Comparison of ENCODE assay signal across 1 cellular context in genomic region chr11:46930089-46930488, GRCh38.
TF ChIP-seq lines count a peak whose summit lies in the region.

No MANE protein-coding gene starts in this region.

TF ChIP-seq in HepG2, 621 proteins besides CTCF, POLR2A, EP300 and RAD21:
- TF ChIP-seq ATRX (CRISPR knock-in tag; IDR thresholded peaks at IDR 0.05; ENCODE audit: borderline replicate concordance), result no peak
- no peak for TF ChIP-seq XBP1 (CRISPR knock-in tag; IDR thresholded peaks at IDR 0.05)
- no peak for TF ChIP-seq ZSCAN25 (CRISPR knock-in tag; IDR thresholded peaks at IDR 0.05)
- TF ChIP-seq NFYC (CRISPR knock-in tag; IDR thresholded peaks at IDR 0.05), result no peak
- no peak for TF ChIP-seq CBFB (CRISPR knock-in tag; IDR thresholded peaks at IDR 0.05)
- no peak for TF ChIP-seq ZBTB40 (IDR thresholded peaks at IDR 0.05)
- TF ChIP-seq ZBTB40 (CRISPR knock-in tag; IDR thresholded peaks at IDR 0.05), result no peak
- TF ChIP-seq ETV6 (CRISPR knock-in tag; conservative IDR thresholded peaks at IDR 0.05), result no peak
- TF ChIP-seq ZNF382 (CRISPR knock-in tag; IDR thresholded peaks at IDR 0.05; ENCODE audit: borderline replicate concordance), result no peak
- TF ChIP-seq MAFK (conservative IDR thresholded peaks at IDR 0.05 in 1 of 2, IDR thresholded peaks at IDR 0.05 in 1 of 2; ENCODE audit: low read length in 2 of 2), result peak in 1 of 2 experiments; percentile 40; a peak in 2 of 4 replicates
- TF ChIP-seq RFX1 (IDR thresholded peaks at IDR 0.05), result peak; percentile 41; the same call in 1 of the 2 replicates
- TF ChIP-seq ASH2L (IDR thresholded peaks at IDR 0.05; ENCODE audit: insufficient read length, low read depth, low read length), result no peak
- TF ChIP-seq ATM (IDR thresholded peaks at IDR 0.05; ENCODE audit: borderline replicate concordance), result no peak
- TF ChIP-seq ZBTB7A (CRISPR knock-in tag; IDR thresholded peaks at IDR 0.05), result no peak
- peak; percentile 25; the same call in 1 of the 2 replicates for TF ChIP-seq SAP130 (CRISPR knock-in tag; IDR thresholded peaks at IDR 0.05; ENCODE audit: low read depth)
- TF ChIP-seq ELF3 (CRISPR knock-in tag; IDR thresholded peaks at IDR 0.05), result peak; percentile 78
- TF ChIP-seq BRF2 (CRISPR knock-in tag; IDR thresholded peaks at IDR 0.05), result no peak
- TF ChIP-seq ZNF691 (CRISPR knock-in tag; IDR thresholded peaks at IDR 0.05; ENCODE audit: borderline replicate concordance, low read depth), result no peak
- no peak for TF ChIP-seq ZHX1 (CRISPR knock-in tag; IDR thresholded peaks at IDR 0.05; ENCODE audit: low read depth)
- no peak for TF ChIP-seq ZBTB43 (CRISPR knock-in tag; conservative IDR thresholded peaks at IDR 0.05)
- TF ChIP-seq RFX3 (CRISPR knock-in tag; IDR thresholded peaks at IDR 0.05), result peak; percentile 49; the same call in 1 of the 2 replicates
- TF ChIP-seq ZNF205 (CRISPR knock-in tag; IDR thresholded peaks at IDR 0.05), result no peak
- TF ChIP-seq PAWR (CRISPR knock-in tag; IDR thresholded peaks at IDR 0.05; ENCODE audit: borderline replicate concordance), result no peak
- TF ChIP-seq ZNF772 (CRISPR knock-in tag; IDR thresholded peaks at IDR 0.05), result no peak
- TF ChIP-seq FOSL2 (CRISPR knock-in tag; IDR thresholded peaks at IDR 0.05), result peak; percentile 62
- no peak for TF ChIP-seq ZNF331 (CRISPR knock-in tag; IDR thresholded peaks at IDR 0.05)
- no peak for TF ChIP-seq ZNF263 (CRISPR knock-in tag; IDR thresholded peaks at IDR 0.05)
- no peak for TF ChIP-seq ZC3H4 (CRISPR knock-in tag; IDR thresholded peaks at IDR 0.05; ENCODE audit: borderline replicate concordance)
- no peak for TF ChIP-seq ZNF777 (CRISPR knock-in tag; IDR thresholded peaks at IDR 0.05)
- TF ChIP-seq ELF4 (CRISPR knock-in tag; IDR thresholded peaks at IDR 0.05; ENCODE audit: borderline replicate concordance), result no peak
- no peak for TF ChIP-seq SATB2 (CRISPR knock-in tag; IDR thresholded peaks at IDR 0.05)
- no peak for TF ChIP-seq ATF3 (CRISPR knock-in tag; IDR thresholded peaks at IDR 0.05)
- no peak for TF ChIP-seq ZNF841 (CRISPR knock-in tag; IDR thresholded peaks at IDR 0.05; ENCODE audit: borderline replicate concordance)
- TF ChIP-seq JUNB (CRISPR knock-in tag; IDR thresholded peaks at IDR 0.05; ENCODE audit: borderline replicate concordance), result no peak
- TF ChIP-seq ZNF335 (CRISPR knock-in tag; IDR thresholded peaks at IDR 0.05), result no peak
- TF ChIP-seq ZNF891 (CRISPR knock-in tag; IDR thresholded peaks at IDR 0.05), result no peak
- TF ChIP-seq PAXIP1 (CRISPR knock-in tag; conservative IDR thresholded peaks at IDR 0.05), result no peak
- no peak for TF ChIP-seq ETV5 (CRISPR knock-in tag; IDR thresholded peaks at IDR 0.05; ENCODE audit: borderline replicate concordance)
- no peak for TF ChIP-seq KLF6 (CRISPR knock-in tag; IDR thresholded peaks at IDR 0.05)
